Comparison of ENCODE assay signal across 7 cellular contexts in genomic region chr20:62804021-62804631, GRCh38. TPM values are rescaled to one million over a fixed set of nuclear protein-coding genes. Genes with fewer than 3 reads are reported as not detected.
DNase-seq lines count a peak whose midpoint lies in the region; ATAC-seq and TF ChIP-seq lines count a peak whose summit lies in the region.

No MANE protein-coding gene starts in this region.

- H4K20me1 ChIP-seq in MM.1S (ENCODE audit: insufficient read depth, low read length), result no peaks in the 10 kb centered on the region

- H3K27ac ChIP-seq in MM.1S (ENCODE audit: low read length) (no peak overlapping the region), colonic mucosa (no peak overlapping the region)

- intact Hi-C loops in colonic mucosa (cut with DNase I), result no loop called here

- H2AFZ ChIP-seq in MM.1S (ENCODE audit: low read length) (peak overlapping the region; percentile 80), neuron (ENCODE audit: low read depth, low read length) (no peak overlapping the region)

- H3K4me1 ChIP-seq in MM.1S (ENCODE audit: low read length), result peaks cover 9% of the 10 kb centered on the region; the same call in 1 of the 2 replicates
- peaks cover 14% of the 10 kb centered on the region for H3K4me1 ChIP-seq in colonic mucosa
- H3K4me1 ChIP-seq in neuron (ENCODE audit: insufficient read depth, low read length), result peaks cover 15% of the 10 kb centered on the region

- DNase-seq in GM13977 (ENCODE audit: low spot score), result no peak
- DNase-seq in MM.1S, result no peak
- no peak for DNase-seq in colonic mucosa

- H3K9me2 ChIP-seq in MM.1S (replicated peaks; ENCODE audit: insufficient read depth, low read length), result no peaks in the 10 kb centered on the region

- H3K36me3 ChIP-seq in MM.1S (replicated peaks; ENCODE audit: insufficient read depth, low read length) (peaks cover 2% of the 10 kb centered on the region; the same call in 1 of the 2 replicates), colonic mucosa (peaks cover 7% of the 10 kb centered on the region), neuron (ENCODE audit: insufficient read depth, low read length) (peaks cover 24% of the 10 kb centered on the region)

- H3K27me3 ChIP-seq in MM.1S (replicated peaks; ENCODE audit: insufficient read depth, low read length) (no peaks in the 10 kb centered on the region), colonic mucosa (no peaks in the 10 kb centered on the region), neuron (ENCODE audit: insufficient read depth, low read length) (no peaks in the 10 kb centered on the region)

- no peaks in the 10 kb centered on the region for H3K9me3 ChIP-seq in MM.1S (replicated peaks; ENCODE audit: insufficient read depth, low read length)
- H3K9me3 ChIP-seq in colonic mucosa, result no peaks in the 10 kb centered on the region
- no peaks in the 10 kb centered on the region for H3K9me3 ChIP-seq in neuron (ENCODE audit: low read length)

- peaks cover 23% of the 10 kb centered on the region for H3K79me2 ChIP-seq in MM.1S (ENCODE audit: low read length)

- no peak for TF ChIP-seq POLR2A in GM18505 (IDR thresholded peaks at IDR 0.05; ENCODE audit: borderline replicate concordance, extremely low read depth, insufficient read depth, insufficient read length)

- no peaks in the 10 kb centered on the region for H3F3A ChIP-seq in MM.1S (ENCODE audit: insufficient read depth, low read length)

- H3K4me3 ChIP-seq in MM.1S (ENCODE audit: low read length) (peak overlapping the region; percentile 57), colonic mucosa (peak overlapping the region; percentile 99), neuron (ENCODE audit: low read length) (peak overlapping the region; percentile 13)

- ATAC-seq in HG02798 (IDR thresholded peaks at IDR 0.05; ENCODE audit: poor library complexity, unreplicated experiment), result no peak
- no peak for ATAC-seq in HG03571 (IDR thresholded peaks at IDR 0.05; ENCODE audit: unreplicated experiment)
- ATAC-seq in GM18505 (IDR thresholded peaks at IDR 0.05; ENCODE audit: unreplicated experiment), result no peak

- H3K4me2 ChIP-seq in MM.1S (ENCODE audit: low read depth, low read length), result peak overlapping the region; percentile 91

- TF ChIP-seq CTCF in GM13977 (IDR thresholded peaks at IDR 0.05; ENCODE audit: extremely low read depth, insufficient read depth, missing control alignments) (peak; percentile 2), MM.1S (IDR thresholded peaks at IDR 0.05; ENCODE audit: low read length) (peak; percentile 17), colonic mucosa (IDR thresholded peaks at IDR 0.05) (no peak)

- H3K9ac ChIP-seq in MM.1S (ENCODE audit: low read length) (no peak overlapping the region; the same call in 1 of the 2 replicates), colonic mucosa (ENCODE audit: low read depth in 2 of 2, low read length in 2 of 2) (peak overlapping the region; percentile 55 to 63)

- in situ Hi-C loops in GM13977 (cut with MboI; ENCODE audit: low pct_unique_long_range_greater_than_20kb, low sequenced_read_pairs, unreplicated experiment), result no loop called here

RNA-seq across cellular contexts. Expression of gene OGFR, which starts 0.5 kb away (rescaled TPM):
- total RNA-seq in colonic mucosa, result 10 to 100 TPM; 36.3 to 36.8 TPM

RNA-seq across cellular contexts. Expression of gene MRGBP, which starts 7.9 kb away (rescaled TPM):
- 10 to 100 TPM; 11.0 to 12.0 TPM for total RNA-seq in colonic mucosa

RNA-seq across cellular contexts. Expression of gene COL9A3, which starts 12.7 kb away (rescaled TPM):
- 1 to 10 TPM; 2.7 to 3.6 TPM for total RNA-seq in colonic mucosa

RNA-seq across cellular contexts. Expression of gene TCFL5, which starts 57.5 kb away (rescaled TPM):
- 1 to 10 TPM; 6.2 to 7.3 TPM for total RNA-seq in colonic mucosa

Comparison
In these comparisons a context has a peak if more than half of its experiments do, and no peak if none do; other contexts are left out.
1. H3K4me3 ChIP-seq: peak in every context shown above with its lines; median percentile 99 in colonic mucosa; 57 in MM.1S; 13 in neuron.